In the genomic region with DNA sequence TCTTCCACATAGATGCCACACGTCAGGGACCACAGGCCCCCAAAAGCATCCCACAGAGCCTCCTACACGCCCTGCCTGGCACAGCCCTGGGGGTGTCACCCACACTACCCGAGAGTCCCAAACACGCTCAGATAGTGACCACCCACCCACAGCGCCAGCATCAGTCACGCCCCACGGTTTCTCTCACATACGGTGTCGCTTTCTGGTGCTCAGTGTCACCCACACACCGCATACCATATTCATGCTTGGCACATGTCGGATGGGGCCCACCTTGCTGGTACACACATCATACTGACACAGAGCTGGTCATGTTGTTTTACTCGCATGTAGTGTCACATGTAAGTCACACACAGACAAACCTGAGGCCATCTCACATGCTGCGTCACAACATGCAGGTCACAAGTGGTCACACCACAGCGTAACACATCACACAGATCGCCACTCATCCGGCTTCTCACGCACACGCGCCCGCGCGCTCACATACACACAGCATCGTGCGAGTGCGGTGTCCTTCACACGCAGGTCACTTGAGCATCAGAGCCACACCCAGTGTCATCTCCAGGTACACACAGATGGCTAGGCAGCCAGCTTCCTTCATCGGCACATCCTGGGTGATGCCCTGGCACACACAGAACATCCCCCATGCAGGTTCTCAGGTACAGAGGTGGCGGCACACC, we compare ENCODE assay signal across 16 cellular contexts. TPM values are rescaled to one million over a fixed set of nuclear protein-coding genes. Genes with fewer than 3 reads are reported as not detected.
DNase-seq lines count a peak whose midpoint lies in the region; TF ChIP-seq lines count a peak whose summit lies in the region.
"Had no signal": no experiment of that assay in that cellular context is flagged by ENCODE, and none has a peak within 500 bp of the region (broad histone marks: within the 10 kb centered on the region; RNA-seq: fewer than 3 reads in every experiment).

No MANE protein-coding gene starts in this region.

- TF ChIP-seq CTCF in breast epithelium (IDR thresholded peaks at IDR 0.05) = no peak
- no peak for TF ChIP-seq CTCF in mammary epithelial cell (conservative IDR thresholded peaks at IDR 0.05 in 1 of 2, IDR thresholded peaks at IDR 0.05 in 1 of 2; ENCODE audit: extremely low read depth in 1 of 2, insufficient read depth in 1 of 2, low read depth in 1 of 2, low read length in 2 of 2)
- no peak for TF ChIP-seq CTCF in neural progenitor cell (IDR thresholded peaks at IDR 0.05)
- TF ChIP-seq CTCF in uterus (IDR thresholded peaks at IDR 0.05) = no peak
- no peak for TF ChIP-seq CTCF in SK-N-SH (IDR thresholded peaks at IDR 0.05)

- peaks cover under 1% of the 10 kb centered on the region for H3K36me3 Mint-ChIP-seq in neural progenitor cell
- H3K36me3 Mint-ChIP-seq: activated naive CD4-positive, alpha-beta T cell treated with anti-CD3 and anti-CD28 coated beads, Interleukin-2, amount 50 U/mL, for 24 hours; IgD-negative memory B cell had no signal

- H3K9me3 ChIP-seq in breast epithelium = no peaks in the 10 kb centered on the region
- H3K9me3 ChIP-seq in mammary epithelial cell (replicated peaks; ENCODE audit: insufficient read depth, low read length) = no peaks in the 10 kb centered on the region
- no peaks in the 10 kb centered on the region for H3K9me3 ChIP-seq in esophagus (ENCODE audit: control insufficient read depth in 2 of 2, insufficient read depth in 1 of 2, low read depth in 1 of 2, low read length in 1 of 2)
- H3K9me3 ChIP-seq in neural progenitor cell (ENCODE audit: low read depth) = no peaks in the 10 kb centered on the region
- H3K9me3 ChIP-seq in uterus = no peaks in the 10 kb centered on the region
- H3K9me3 ChIP-seq in SK-N-SH = no peaks in the 10 kb centered on the region
- H3K9me3 ChIP-seq: mucosa of descending colon had no signal

- TF ChIP-seq RAD21 in SK-N-SH (IDR thresholded peaks at IDR 0.05; ENCODE audit: low read length) = no peak

- H3K9ac ChIP-seq in mammary epithelial cell (ENCODE audit: insufficient read depth, low read length) (no peak overlapping the region), neural progenitor cell (no peak overlapping the region), SK-N-SH (no peak overlapping the region)

- H3K79me2 ChIP-seq in mammary epithelial cell (ENCODE audit: insufficient read depth, low read length) (peaks cover 77% of the 10 kb centered on the region), neural progenitor cell (ENCODE audit: low read depth) (peaks cover 55% of the 10 kb centered on the region), SK-N-SH (ENCODE audit: insufficient read depth) (peaks cover 25% of the 10 kb centered on the region; the same call in 1 of the 2 replicates)

- no peak overlapping the region for H3K4me2 ChIP-seq in mammary epithelial cell (ENCODE audit: insufficient read depth, low read depth, low read length)
- no peak overlapping the region for H3K4me2 ChIP-seq in neural progenitor cell
- no peak overlapping the region for H3K4me2 ChIP-seq in SK-N-SH

- peak overlapping the region; percentile 3 for H3K27ac Mint-ChIP-seq in neural progenitor cell
- H3K27ac Mint-ChIP-seq: activated naive CD4-positive, alpha-beta T cell treated with anti-CD3 and anti-CD28 coated beads, Interleukin-2, amount 50 U/mL, for 24 hours had no signal

- H3K36me3 ChIP-seq in breast epithelium (no peaks in the 10 kb centered on the region), mammary epithelial cell (ENCODE audit: insufficient read depth, low read length) (no peaks in the 10 kb centered on the region), esophagus (ENCODE audit: control insufficient read depth in 2 of 2, insufficient read depth in 2 of 2, low read length in 1 of 2) (peaks cover 0 to 5% of the 10 kb centered on the region in 2 donors), neural progenitor cell (no peaks in the 10 kb centered on the region), uterus (no peaks in the 10 kb centered on the region), SK-N-SH (replicated peaks in 1 of 2; ENCODE audit: control insufficient read depth in 1 of 2, insufficient read depth in 2 of 2, low read length in 1 of 2) (no peaks in the 10 kb centered on the region)

- H3F3A ChIP-seq in neural progenitor cell (ENCODE audit: low read depth) (peaks cover 38% of the 10 kb centered on the region), SK-N-SH (replicated peaks; ENCODE audit: insufficient read depth) (peaks cover 2% of the 10 kb centered on the region)

- H3K9me3 Mint-ChIP-seq in neural progenitor cell = no peaks in the 10 kb centered on the region
- H3K9me3 Mint-ChIP-seq: activated naive CD4-positive, alpha-beta T cell treated with anti-CD3 and anti-CD28 coated beads, Interleukin-2, amount 50 U/mL, for 24 hours; IgD-negative memory B cell had no signal

- H3K4me1 ChIP-seq in breast epithelium (peaks cover 22 to 35% of the 10 kb centered on the region in 2 donors), mammary epithelial cell (ENCODE audit: insufficient read depth, low read length) (peaks cover 64% of the 10 kb centered on the region), esophagus (ENCODE audit: control insufficient read depth in 2 of 2, insufficient read depth in 2 of 2, low read length in 1 of 2) (peaks cover 22 to 50% of the 10 kb centered on the region in 2 donors), neural progenitor cell (peaks cover 68% of the 10 kb centered on the region), uterus (peaks cover 0 to 42% of the 10 kb centered on the region in 2 donors), SK-N-SH (ENCODE audit: control insufficient read depth in 1 of 2, insufficient read depth in 2 of 2, low read depth in 1 of 2, low read length in 1 of 2) (peaks cover 17 to 58% of the 10 kb centered on the region in 2 experiments; a peak in 2 of 4 replicates)

- TF ChIP-seq POLR2A in breast epithelium (IDR thresholded peaks at IDR 0.05) (no peak), uterus (IDR thresholded peaks at IDR 0.05) (no peak)

- in situ Hi-C loops in mammary epithelial cell (cut with MboI; ENCODE audit: low sequenced_read_pairs in 2 of 2) = no loop called here

- CTCF ChIA-PET in mammary epithelial cell (lab: Charles Lee; ENCODE audit: low non-redundant PET) (no interaction called here), SK-N-SH (lab: Yijun Ruan, JAX) (interaction anchor here (1.4 kb wide), 1 partner anchor 27 kb away, joined by 3 read pairs; no protein-coding TSS in a partner anchor)

- H3K27me3 ChIP-seq in breast epithelium (no peaks in the 10 kb centered on the region), mammary epithelial cell (ENCODE audit: insufficient read depth, low read length) (no peaks in the 10 kb centered on the region), esophagus (ENCODE audit: control insufficient read depth in 1 of 2, insufficient read depth in 2 of 2, low read length in 2 of 2) (no peaks in the 10 kb centered on the region), neural progenitor cell (peaks cover 10% of the 10 kb centered on the region), uterus (no peaks in the 10 kb centered on the region), SK-N-SH (ENCODE audit: insufficient read depth) (no peaks in the 10 kb centered on the region)

- BruUV-seq in mammary epithelial cell (replicated peaks; lab: Mats Ljungman, UMichigan) = no TSS peak

- H4K20me1 ChIP-seq in mammary epithelial cell (ENCODE audit: insufficient read depth, low read length) (no peaks in the 10 kb centered on the region), neural progenitor cell (ENCODE audit: low read depth) (peaks cover 64% of the 10 kb centered on the region), SK-N-SH (ENCODE audit: insufficient read depth) (peaks cover 21% of the 10 kb centered on the region; the same call in 1 of the 2 replicates)

- H3K4me3 ChIP-seq in breast epithelium = peak overlapping the region in 2 of 3 donors; percentile 93 to 98
- H3K4me3 ChIP-seq in mammary epithelial cell (replicated peaks in 1 of 3; ENCODE audit: insufficient read depth in 1 of 3, low read depth in 2 of 3, low read length in 3 of 3) = no peak overlapping the region
- peak overlapping the region in 1 of 2 donors; percentile 12 for H3K4me3 ChIP-seq in esophagus (ENCODE audit: low read depth in 1 of 2, low read length in 2 of 2)
- no peak overlapping the region for H3K4me3 ChIP-seq in neural progenitor cell
- no peak overlapping the region for H3K4me3 ChIP-seq in uterus
- no peak overlapping the region for H3K4me3 ChIP-seq in SK-N-SH (ENCODE audit: low read depth in 2 of 2, low read length in 1 of 2)
- H3K4me3 ChIP-seq: mucosa of descending colon had no signal

- POLR2A ChIA-PET in SK-N-SH (lab: Yijun Ruan, JAX) = no interaction called here

- 63% methylated on average over 27 of the region's 28 CpGs for WGBS in mammary epithelial cell (ENCODE audit: low coverage, missing lambda C conversion rate)
- 77 to 79% methylated on average over 28 of the region's 28 CpGs for WGBS in esophagus, 2 donors
- WGBS in SK-N-SH (ENCODE audit: low lambda C conversion rate) = 93% methylated on average over 28 of the region's 28 CpGs

- H2AFZ ChIP-seq in mammary epithelial cell (ENCODE audit: low read depth, low read length) = no peak overlapping the region
- no peak overlapping the region for H2AFZ ChIP-seq in neural progenitor cell (replicated peaks)
- no peak overlapping the region for H2AFZ ChIP-seq in SK-N-SH (ENCODE audit: low read depth)

- dilution Hi-C loops in mammary epithelial cell (cut with HindIII; ENCODE audit: low sequenced_read_pairs) = no loop called here

- H3K4me1 Mint-ChIP-seq in neural progenitor cell = peaks cover 56% of the 10 kb centered on the region

- H3K27me3 Mint-ChIP-seq in neural progenitor cell (ENCODE audit: insufficient read depth, low read depth) = peaks cover 17% of the 10 kb centered on the region
- H3K27me3 Mint-ChIP-seq: activated naive CD4-positive, alpha-beta T cell treated with anti-CD3 and anti-CD28 coated beads, Interleukin-2, amount 50 U/mL, for 24 hours had no signal

- peak overlapping the region; percentile 69 for H3K4me3 Mint-ChIP-seq in neural progenitor cell
- H3K4me3 Mint-ChIP-seq: activated naive CD4-positive, alpha-beta T cell treated with anti-CD3 and anti-CD28 coated beads, Interleukin-2, amount 50 U/mL, for 24 hours had no signal

- TF ChIP-seq EP300 in SK-N-SH (IDR thresholded peaks at IDR 0.05; ENCODE audit: borderline replicate concordance in 1 of 2, low read depth in 1 of 2, low read length in 1 of 2) = no peak

- H3K27ac ChIP-seq in breast epithelium = peak overlapping the region; percentile 98 to 99
- H3K27ac ChIP-seq in mammary epithelial cell (ENCODE audit: insufficient read depth, low read depth, low read length) = no peak overlapping the region
- H3K27ac ChIP-seq in esophagus (ENCODE audit: low read depth in 2 of 2, low read length in 1 of 2) = peak overlapping the region; percentile 36 to 74
- H3K27ac ChIP-seq in neural progenitor cell = no peak overlapping the region
- H3K27ac ChIP-seq in uterus = peak overlapping the region; percentile 98 to 100
- H3K27ac ChIP-seq in SK-N-SH (ENCODE audit: low read depth in 2 of 2, low read length in 1 of 2) = no peak overlapping the region

- H3K9me2 ChIP-seq in SK-N-SH = no peaks in the 10 kb centered on the region

- intact Hi-C loops in breast epithelium (cut with DNase I; ENCODE audit: low total_unique reads) = no loop called here
- intact Hi-C loops in mammary epithelial cell (cut with micrococcal nuclease) = no loop called here
- intact Hi-C loops in uterus (cut with DNase I; ENCODE audit: low total_unique reads) = no loop called here

- DNase-seq in breast epithelium (ENCODE audit: low spot score in 2 of 2) (no peak), mammary epithelial cell (no peak), neural progenitor cell (ENCODE audit: low spot score) (no peak), uterus (no peak), SK-N-SH (no peak), DMS114 treated with DMSO at 0.1 percent for 48 hours (lab: John Stamatoyannopoulos, UW; ENCODE audit: unreplicated experiment) (no peak), NCI-H2081 treated with DMSO at 0.1 percent for 48 hours (lab: John Stamatoyannopoulos, UW) (no peak)
- DNase-seq: DMS 273 treated with DMSO at 0.1 percent for 48 hours, NCI-H1436 had no signal

RNA-seq across cellular contexts. Expression of gene TEAD3, which starts 3.4 kb away (rescaled TPM):
- total RNA-seq in breast epithelium = 10 to 100 TPM in 2 of 3 donors, 1 to 10 TPM in 1; 5.6 to 28.2 (median 26.2) TPM
- total RNA-seq in mammary epithelial cell = 10 to 100 TPM; 12.5 to 26.4 TPM
- 12.8 TPM for polyA plus RNA-seq in mammary epithelial cell
- 16.0 TPM for polyA minus RNA-seq in mammary epithelial cell
- polyA plus RNA-seq in esophagus = 10 to 100 TPM; 28.6 to 29.1 TPM
- 9.7 and 23.5 TPM in 2 replicates for total RNA-seq in neural progenitor cell (ENCODE audit: low replicate concordance)
- 100 to 1,000 TPM in 1 of 4 donors, 10 to 100 TPM in 3; 10.2 to 107 (median 17.2) TPM for total RNA-seq in uterus
- polyA plus RNA-seq in SK-N-SH (2012; rRNA removed) = 5.2 and 7.1 TPM in 2 replicates
- polyA plus RNA-seq in SK-N-SH (2012; cell fraction: cytosol; rRNA removed) = 3.6 and 6.1 TPM in 2 replicates
- 16.1 and 20.1 TPM in 2 replicates for polyA plus RNA-seq in SK-N-SH (2012; cell fraction: nucleus; rRNA removed)
- polyA plus RNA-seq: IgD-negative memory B cell had no signal

RNA-seq across cellular contexts. Expression of gene TULP1, which starts 19.3 kb away (rescaled TPM):
- not detected for total RNA-seq in breast epithelium
- total RNA-seq in mammary epithelial cell = not detected
- not detected for polyA plus RNA-seq in mammary epithelial cell
- not detected for polyA minus RNA-seq in mammary epithelial cell
- under 1 TPM; 0.08 TPM for polyA plus RNA-seq in esophagus
- 0.46 TPM in 1 of 2 replicates, not detected in the other for total RNA-seq in neural progenitor cell (ENCODE audit: low replicate concordance)
- 1 to 10 TPM in 3 of 4 donors, not detected in 1; 1.6 to 3.2 (median 2.1) TPM for total RNA-seq in uterus
- not detected in 2 replicates for polyA plus RNA-seq in SK-N-SH (2012; rRNA removed)
- not detected in 2 replicates for polyA plus RNA-seq in SK-N-SH (2012; cell fraction: cytosol; rRNA removed)
- not detected in 2 replicates for polyA plus RNA-seq in SK-N-SH (2012; cell fraction: nucleus; rRNA removed)
- total RNA-seq: activated CD8-positive, alpha-beta memory T cell treated with anti-CD3 and anti-CD28 coated beads for 36 hours; mucosa of descending colon; RPMI7951; sciatic nerve had no signal
- polyA plus RNA-seq: IgD-negative memory B cell had no signal

RNA-seq across cellular contexts. Expression of gene RPL10A, which starts 25.2 kb away (rescaled TPM):
- total RNA-seq in breast epithelium (1,000 to 10,000 TPM; 1,177 to 2,549 (median 2,082) TPM), mammary epithelial cell (1,000 to 10,000 TPM in 1 of 2 donors, 100 to 1,000 TPM in 1; 961 to 1,334 TPM), neural progenitor cell (ENCODE audit: low replicate concordance) (2,002 and 2,026 TPM in 2 replicates), uterus (1,000 to 10,000 TPM; 1,557 to 4,762 (median 2,904) TPM)
- polyA plus RNA-seq in mammary epithelial cell (2,297 TPM), esophagus (1,000 to 10,000 TPM in 1 of 2 donors, 100 to 1,000 TPM in 1; 735 to 2,438 TPM), SK-N-SH (2012; rRNA removed) (2,393 and 3,548 TPM in 2 replicates)
- 1,208 TPM for polyA minus RNA-seq in mammary epithelial cell
- polyA plus RNA-seq in SK-N-SH (2012; cell fraction: cytosol; rRNA removed) = 2,837 and 3,167 TPM in 2 replicates
- polyA plus RNA-seq in SK-N-SH (2012; cell fraction: nucleus; rRNA removed) = 1,325 and 1,532 TPM in 2 replicates

RNA-seq across cellular contexts. Expression of gene FANCE, which starts 41.3 kb away (rescaled TPM):
- total RNA-seq in breast epithelium (10 to 100 TPM in 2 of 3 donors, 1 to 10 TPM in 1; 9.7 to 12.6 (median 10.8) TPM), mammary epithelial cell (10 to 100 TPM in 1 of 2 donors, 1 to 10 TPM in 1; 3.7 to 12.8 TPM), neural progenitor cell (ENCODE audit: low replicate concordance) (9.3 and 23.9 TPM in 2 replicates), uterus (10 to 100 TPM in 3 of 4 donors, 1 to 10 TPM in 1; 9.6 to 19.1 (median 11.4) TPM)
- polyA plus RNA-seq in mammary epithelial cell (8.8 TPM), esophagus (1 to 10 TPM; 4.6 to 6.3 TPM), SK-N-SH (2012; rRNA removed) (5.8 and 6.5 TPM in 2 replicates)
- 8.8 TPM for polyA minus RNA-seq in mammary epithelial cell
- polyA plus RNA-seq in SK-N-SH (2012; cell fraction: cytosol; rRNA removed) = 4.0 and 5.4 TPM in 2 replicates
- 6.0 and 6.1 TPM in 2 replicates for polyA plus RNA-seq in SK-N-SH (2012; cell fraction: nucleus; rRNA removed)

Comparison
In these comparisons a context has a peak if more than half of its experiments do, and no peak if none do; other contexts are left out.
1. H3K27ac ChIP-seq: peak in breast epithelium (2 of 2), esophagus (2 of 2) and uterus (2 of 2); none in mammary epithelial cell (single experiment), neural progenitor cell (single experiment) and SK-N-SH (0 of 2).
2. H3K4me3 ChIP-seq: peak in breast epithelium (2 of 3); none in mammary epithelial cell (0 of 3), neural progenitor cell (single experiment), uterus (0 of 2) and SK-N-SH (0 of 2).